ENCODE assay signal across 1 cellular context in the genomic region with DNA sequence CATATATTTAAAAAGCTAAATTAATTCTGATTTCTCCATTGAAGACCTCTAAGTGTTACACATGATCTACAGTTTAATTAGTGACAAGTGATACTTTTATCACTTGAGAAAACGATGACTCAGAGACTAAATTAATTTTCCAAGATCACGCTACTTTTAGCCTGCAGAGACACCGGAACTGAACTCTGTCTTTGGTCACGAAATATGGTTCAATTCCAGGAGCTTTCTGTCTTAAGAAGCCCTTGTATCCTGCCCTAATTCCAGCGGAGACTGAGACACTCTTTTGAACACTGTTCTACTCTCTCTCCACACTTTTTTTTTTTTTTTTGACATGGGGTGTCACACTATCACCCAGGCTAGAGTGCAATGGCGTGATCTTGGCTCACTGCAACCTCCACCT.
TF ChIP-seq lines count a peak whose summit lies in the region.

No MANE protein-coding gene starts in this region.

TF ChIP-seq in SK-N-SH treated with all-trans-retinoic acid at 6 μM for 48 hours, 23 proteins besides CTCF, POLR2A, EP300 and RAD21 (continued from another document):
- TF ChIP-seq, protein P1, sequence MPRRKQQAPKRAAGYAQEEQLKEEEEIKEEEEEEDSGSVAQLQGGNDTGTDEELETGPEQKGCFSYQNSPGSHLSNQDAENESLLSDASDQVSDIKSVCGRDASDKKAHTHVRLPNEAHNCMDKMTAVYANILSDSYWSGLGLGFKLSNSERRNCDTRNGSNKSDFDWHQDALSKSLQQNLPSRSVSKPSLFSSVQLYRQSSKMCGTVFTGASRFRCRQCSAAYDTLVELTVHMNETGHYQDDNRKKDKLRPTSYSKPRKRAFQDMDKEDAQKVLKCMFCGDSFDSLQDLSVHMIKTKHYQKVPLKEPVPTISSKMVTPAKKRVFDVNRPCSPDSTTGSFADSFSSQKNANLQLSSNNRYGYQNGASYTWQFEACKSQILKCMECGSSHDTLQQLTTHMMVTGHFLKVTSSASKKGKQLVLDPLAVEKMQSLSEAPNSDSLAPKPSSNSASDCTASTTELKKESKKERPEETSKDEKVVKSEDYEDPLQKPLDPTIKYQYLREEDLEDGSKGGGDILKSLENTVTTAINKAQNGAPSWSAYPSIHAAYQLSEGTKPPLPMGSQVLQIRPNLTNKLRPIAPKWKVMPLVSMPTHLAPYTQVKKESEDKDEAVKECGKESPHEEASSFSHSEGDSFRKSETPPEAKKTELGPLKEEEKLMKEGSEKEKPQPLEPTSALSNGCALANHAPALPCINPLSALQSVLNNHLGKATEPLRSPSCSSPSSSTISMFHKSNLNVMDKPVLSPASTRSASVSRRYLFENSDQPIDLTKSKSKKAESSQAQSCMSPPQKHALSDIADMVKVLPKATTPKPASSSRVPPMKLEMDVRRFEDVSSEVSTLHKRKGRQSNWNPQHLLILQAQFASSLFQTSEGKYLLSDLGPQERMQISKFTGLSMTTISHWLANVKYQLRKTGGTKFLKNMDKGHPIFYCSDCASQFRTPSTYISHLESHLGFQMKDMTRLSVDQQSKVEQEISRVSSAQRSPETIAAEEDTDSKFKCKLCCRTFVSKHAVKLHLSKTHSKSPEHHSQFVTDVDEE (CRISPR knock-in tag; IDR thresholded peaks at IDR 0.05): no peak
- no peak for TF ChIP-seq OSR1 (CRISPR knock-in tag; IDR thresholded peaks at IDR 0.05)
- TF ChIP-seq ARNTL (CRISPR knock-in tag; IDR thresholded peaks at IDR 0.05; ENCODE audit: borderline replicate concordance, low read depth): no peak
- no peak for TF ChIP-seq TOX (CRISPR knock-in tag; IDR thresholded peaks at IDR 0.05; ENCODE audit: borderline replicate concordance)
- no peak for TF ChIP-seq CSDC2 (CRISPR knock-in tag; IDR thresholded peaks at IDR 0.05)
- TF ChIP-seq, protein P2, sequence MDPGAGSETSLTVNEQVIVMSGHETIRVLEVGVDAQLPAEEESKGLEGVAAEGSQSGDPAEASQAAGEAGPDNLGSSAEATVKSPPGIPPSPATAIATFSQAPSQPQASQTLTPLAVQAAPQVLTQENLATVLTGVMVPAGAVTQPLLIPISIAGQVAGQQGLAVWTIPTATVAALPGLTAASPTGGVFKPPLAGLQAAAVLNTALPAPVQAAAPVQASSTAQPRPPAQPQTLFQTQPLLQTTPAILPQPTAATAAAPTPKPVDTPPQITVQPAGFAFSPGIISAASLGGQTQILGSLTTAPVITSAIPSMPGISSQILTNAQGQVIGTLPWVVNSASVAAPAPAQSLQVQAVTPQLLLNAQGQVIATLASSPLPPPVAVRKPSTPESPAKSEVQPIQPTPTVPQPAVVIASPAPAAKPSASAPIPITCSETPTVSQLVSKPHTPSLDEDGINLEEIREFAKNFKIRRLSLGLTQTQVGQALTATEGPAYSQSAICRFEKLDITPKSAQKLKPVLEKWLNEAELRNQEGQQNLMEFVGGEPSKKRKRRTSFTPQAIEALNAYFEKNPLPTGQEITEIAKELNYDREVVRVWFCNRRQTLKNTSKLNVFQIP (CRISPR knock-in tag; IDR thresholded peaks at IDR 0.05; ENCODE audit: borderline replicate concordance, low read depth): no peak
- TF ChIP-seq, protein P3, sequence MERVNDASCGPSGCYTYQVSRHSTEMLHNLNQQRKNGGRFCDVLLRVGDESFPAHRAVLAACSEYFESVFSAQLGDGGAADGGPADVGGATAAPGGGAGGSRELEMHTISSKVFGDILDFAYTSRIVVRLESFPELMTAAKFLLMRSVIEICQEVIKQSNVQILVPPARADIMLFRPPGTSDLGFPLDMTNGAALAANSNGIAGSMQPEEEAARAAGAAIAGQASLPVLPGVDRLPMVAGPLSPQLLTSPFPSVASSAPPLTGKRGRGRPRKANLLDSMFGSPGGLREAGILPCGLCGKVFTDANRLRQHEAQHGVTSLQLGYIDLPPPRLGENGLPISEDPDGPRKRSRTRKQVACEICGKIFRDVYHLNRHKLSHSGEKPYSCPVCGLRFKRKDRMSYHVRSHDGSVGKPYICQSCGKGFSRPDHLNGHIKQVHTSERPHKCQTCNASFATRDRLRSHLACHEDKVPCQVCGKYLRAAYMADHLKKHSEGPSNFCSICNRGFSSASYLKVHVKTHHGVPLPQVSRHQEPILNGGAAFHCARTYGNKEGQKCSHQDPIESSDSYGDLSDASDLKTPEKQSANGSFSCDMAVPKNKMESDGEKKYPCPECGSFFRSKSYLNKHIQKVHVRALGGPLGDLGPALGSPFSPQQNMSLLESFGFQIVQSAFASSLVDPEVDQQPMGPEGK (CRISPR knock-in tag; IDR thresholded peaks at IDR 0.05; ENCODE audit: borderline replicate concordance): no peak
- TF ChIP-seq TCF4 (CRISPR knock-in tag; IDR thresholded peaks at IDR 0.05; ENCODE audit: borderline replicate concordance): no peak
